Comparison of ENCODE assay signal across 1 cellular context in the genomic region with DNA sequence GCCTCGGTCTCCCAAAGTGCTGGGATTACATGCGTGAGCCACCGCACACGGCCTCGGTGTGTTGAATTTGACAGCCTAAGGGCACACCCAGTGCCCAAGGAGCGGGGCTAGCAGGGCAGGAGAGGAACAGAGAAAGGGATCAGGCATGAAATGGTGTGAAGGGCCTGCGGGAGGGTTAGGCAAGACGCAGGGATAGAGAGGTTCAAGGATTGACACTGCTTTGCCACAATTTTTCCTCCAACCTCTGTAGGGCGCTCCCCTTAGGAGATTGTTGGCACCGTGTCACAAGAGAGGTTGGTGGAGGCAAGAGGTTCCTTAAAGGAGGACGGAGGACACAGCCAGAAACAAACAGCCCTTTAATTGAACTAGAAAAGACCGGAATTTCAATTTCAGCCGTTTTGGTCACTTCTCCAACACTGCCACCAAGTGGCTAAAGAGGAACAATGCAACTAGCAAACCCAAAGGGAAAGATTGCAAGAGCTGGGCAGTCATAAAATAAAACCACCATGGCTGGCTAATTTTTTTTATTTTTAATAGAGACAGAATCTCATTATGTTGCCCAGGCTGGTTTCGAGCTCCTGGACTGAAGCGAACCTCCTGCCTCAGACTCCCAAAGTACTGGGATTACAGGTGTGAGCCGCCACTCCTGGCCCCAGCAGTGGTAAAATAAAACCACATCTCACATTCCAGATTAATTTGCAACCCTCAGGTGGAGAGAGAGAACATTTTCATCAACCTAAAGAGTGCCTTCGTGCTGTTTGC.
TF ChIP-seq lines count a peak whose summit lies in the region.

No MANE protein-coding gene starts in this region.

TF ChIP-seq in GM23338, 12 proteins besides CTCF, POLR2A, EP300 and RAD21 (continued from another document):
- TF ChIP-seq ZNF462 (CRISPR knock-in tag; IDR thresholded peaks at IDR 0.05) = no peak
- TF ChIP-seq EZH2phosphoT487 (IDR thresholded peaks at IDR 0.05; ENCODE audit: unreplicated experiment) = no peak
- no peak for TF ChIP-seq POLR2AphosphoS5 (IDR thresholded peaks at IDR 0.05; ENCODE audit: low read depth)
- TF ChIP-seq REST (IDR thresholded peaks at IDR 0.05; ENCODE audit: unreplicated experiment) = no peak
- no peak for TF ChIP-seq ZNF331 (CRISPR knock-in tag; IDR thresholded peaks at IDR 0.05; ENCODE audit: low read depth)
TF ChIP-seq in GM23338: peak in this region for 0.
